ENCODE assay signal across 8 cellular contexts in genomic region chr16:11328172-11329079, GRCh38. TPM values are rescaled to one million over a fixed set of nuclear protein-coding genes. Genes with fewer than 3 reads are reported as not detected.
DNase-seq lines count a peak whose midpoint lies in the region; ATAC-seq and TF ChIP-seq lines count a peak whose summit lies in the region.

No MANE protein-coding gene starts in this region.

- peak; percentile 88 for DNase-seq in GM10266 (ENCODE audit: extremely low spot score)
- DNase-seq in KBM-7: peak; percentile 84
- peak; percentile 45 to 80 (median 75) for DNase-seq in mucosa of descending colon
- peak; percentile 81 for DNase-seq in testis
- DNase-seq in NCI-H2227 (lab: John Stamatoyannopoulos, UW; ENCODE audit: unreplicated experiment): no peak

- no peak for TF ChIP-seq POLR2A in testis (IDR thresholded peaks at IDR 0.05)

- no peak for TF ChIP-seq CTCF in GM10266 (IDR thresholded peaks at IDR 0.05; ENCODE audit: control insufficient read depth, insufficient read depth, low read depth, missing control alignments)
- TF ChIP-seq CTCF in mucosa of descending colon (IDR thresholded peaks at IDR 0.05): no peak
- no peak for TF ChIP-seq CTCF in testis (IDR thresholded peaks at IDR 0.05)

- H3K4me3 ChIP-seq in ectodermal cell (ENCODE audit: insufficient read depth, low read depth, low read length): peak overlapping the region; percentile 12
- H3K4me3 ChIP-seq in mucosa of descending colon: no peak overlapping the region
- no peak overlapping the region for H3K4me3 ChIP-seq in testis

- in situ Hi-C loops in KBM-7 (cut with MboI; ENCODE audit: low pct_unique_long_range_greater_than_20kb, low sequenced_read_pairs): no loop called here

- ATAC-seq in GM21825 (IDR thresholded peaks at IDR 0.05; ENCODE audit: unreplicated experiment) (peak; percentile 60), mucosa of descending colon (peak; percentile 81)
- ATAC-seq in activated CD4-positive, CD25-positive, alpha-beta regulatory T cell treated with anti-CD3 and anti-CD28 coated beads, Interleukin-2, amount 50 U/mL, for 24 hours: peak; percentile 77 to 80

- peaks cover 2% of the 10 kb centered on the region for H3K9me3 ChIP-seq in ectodermal cell (ENCODE audit: control insufficient read depth, low read length)
- H3K9me3 ChIP-seq in mucosa of descending colon: no peaks in the 10 kb centered on the region
- H3K9me3 ChIP-seq in testis: no peaks in the 10 kb centered on the region

- no peaks in the 10 kb centered on the region for H3K36me3 ChIP-seq in ectodermal cell (ENCODE audit: control insufficient read depth, insufficient read depth, low read length)
- no peaks in the 10 kb centered on the region for H3K36me3 ChIP-seq in mucosa of descending colon (ENCODE audit: low read depth)
- H3K36me3 ChIP-seq in testis (ENCODE audit: low read depth, missing control alignments): no peaks in the 10 kb centered on the region

- WGBS in ectodermal cell, 2 experiments: 18 to 25% methylated on average over 12 of the region's 12 CpGs
- WGBS in testis, 2 donors: 44% methylated on average over 10 to 12 of the region's 12 CpGs

- H3K4me1 ChIP-seq in ectodermal cell (ENCODE audit: control insufficient read depth, insufficient read depth, low read length) (peaks cover 17% of the 10 kb centered on the region), mucosa of descending colon (ENCODE audit: low read depth) (peaks cover 3% of the 10 kb centered on the region), testis (peaks cover 7% of the 10 kb centered on the region)

- H3K27ac ChIP-seq in ectodermal cell (ENCODE audit: insufficient read depth, low read depth, low read length, poor library complexity, severe bottlenecking) (peak overlapping the region; percentile 90), testis (no peak overlapping the region)

- intact Hi-C loops in mucosa of descending colon (cut with DNase I, micrococcal nuclease) (no loop called here), testis (cut with DNase I; ENCODE audit: low total_unique reads) (no loop called here)

- H3K27me3 ChIP-seq in ectodermal cell (ENCODE audit: control insufficient read depth, insufficient read depth, low read length, poor library complexity, severe bottlenecking): no peaks in the 10 kb centered on the region
- no peaks in the 10 kb centered on the region for H3K27me3 ChIP-seq in testis

RNA-seq across cellular contexts. Expression of gene RMI2, which starts 16.8 kb away (rescaled TPM):
- 63.8 TPM for polyA plus RNA-seq in ectodermal cell (2013, experiment 1 of 4)
- polyA plus RNA-seq in ectodermal cell (2013, experiment 2 of 4): 58.6 TPM
- 55.8 TPM for polyA plus RNA-seq in ectodermal cell (2013, experiment 3 of 4)
- polyA plus RNA-seq in ectodermal cell (2013, experiment 4 of 4): 56.1 TPM
- total RNA-seq in mucosa of descending colon: 10 to 100 TPM in 1 of 3 donors, 1 to 10 TPM in 2; 2.1 to 12.1 (median 7.0) TPM
- 10 to 100 TPM; 26.7 to 30.6 TPM for total RNA-seq in testis
- 21.5 TPM for polyA plus RNA-seq in testis (ENCODE audit: insufficient read depth, low read depth, low replicate concordance)

RNA-seq across cellular contexts. Expression of gene PRM1, which starts 47.3 kb away (rescaled TPM):
- polyA plus RNA-seq in ectodermal cell (2013, experiment 1 of 4): not detected
- not detected for polyA plus RNA-seq in ectodermal cell (2013, experiment 2 of 4)
- not detected for polyA plus RNA-seq in ectodermal cell (2013, experiment 3 of 4)
- polyA plus RNA-seq in ectodermal cell (2013, experiment 4 of 4): not detected
- total RNA-seq in mucosa of descending colon (not detected), testis (over 10,000 TPM in 1 of 2 donors, 1,000 to 10,000 TPM in 1; 7,819 to 32,936 TPM)
- 15,171 TPM for polyA plus RNA-seq in testis (ENCODE audit: insufficient read depth, low read depth, low replicate concordance)

RNA-seq across cellular contexts. Expression of gene PRM2, which starts 52.1 kb away (rescaled TPM):
- polyA plus RNA-seq in ectodermal cell (2013, experiment 1 of 4): not detected
- polyA plus RNA-seq in ectodermal cell (2013, experiment 2 of 4): not detected
- polyA plus RNA-seq in ectodermal cell (2013, experiment 3 of 4): not detected
- polyA plus RNA-seq in ectodermal cell (2013, experiment 4 of 4): not detected
- total RNA-seq in mucosa of descending colon: not detected
- over 10,000 TPM in 1 of 2 donors, 1,000 to 10,000 TPM in 1; 3,179 to 16,461 TPM for total RNA-seq in testis
- polyA plus RNA-seq in testis (ENCODE audit: insufficient read depth, low read depth, low replicate concordance): 12,441 TPM

RNA-seq across cellular contexts. Expression of gene PRM3, which starts 55.0 kb away (rescaled TPM):
- not detected for polyA plus RNA-seq in ectodermal cell (2013, experiment 1 of 4)
- polyA plus RNA-seq in ectodermal cell (2013, experiment 2 of 4): not detected
- polyA plus RNA-seq in ectodermal cell (2013, experiment 3 of 4): not detected
- not detected for polyA plus RNA-seq in ectodermal cell (2013, experiment 4 of 4)
- total RNA-seq in mucosa of descending colon (not detected), testis (100 to 1,000 TPM; 109 to 383 TPM)
- 51.1 TPM for polyA plus RNA-seq in testis (ENCODE audit: insufficient read depth, low read depth, low replicate concordance)

RNA-seq across cellular contexts. Expression of gene TNP2, which starts 59.3 kb away (rescaled TPM):
- polyA plus RNA-seq in ectodermal cell (2013, experiment 1 of 4): not detected
- polyA plus RNA-seq in ectodermal cell (2013, experiment 2 of 4): not detected
- polyA plus RNA-seq in ectodermal cell (2013, experiment 3 of 4): not detected
- polyA plus RNA-seq in ectodermal cell (2013, experiment 4 of 4): not detected
- total RNA-seq in mucosa of descending colon (not detected), testis (10 to 100 TPM; 10.2 to 29.8 TPM)
- 38.4 TPM for polyA plus RNA-seq in testis (ENCODE audit: insufficient read depth, low read depth, low replicate concordance)

Comparison
In these comparisons a context has a peak if more than half of its experiments do, and no peak if none do; other contexts are left out.
1. RNA of gene PRM1, which starts 47.3 kb away (total RNA-seq): 7,819 to 32,936 TPM in testis; not detected in mucosa of descending colon; every median in the first group is over 1,000 times any median in the second.
2. RNA of gene PRM2, which starts 52.1 kb away (total RNA-seq): 3,179 to 16,461 TPM in testis; not detected in mucosa of descending colon; every median in the first group is over 1,000 times any median in the second.
3. Peak in every context shown above with its lines, with median percentiles within 50 percentile points of each other: ATAC-seq.